Comparison of ENCODE assay signal across 35 cellular contexts in the genomic region with DNA sequence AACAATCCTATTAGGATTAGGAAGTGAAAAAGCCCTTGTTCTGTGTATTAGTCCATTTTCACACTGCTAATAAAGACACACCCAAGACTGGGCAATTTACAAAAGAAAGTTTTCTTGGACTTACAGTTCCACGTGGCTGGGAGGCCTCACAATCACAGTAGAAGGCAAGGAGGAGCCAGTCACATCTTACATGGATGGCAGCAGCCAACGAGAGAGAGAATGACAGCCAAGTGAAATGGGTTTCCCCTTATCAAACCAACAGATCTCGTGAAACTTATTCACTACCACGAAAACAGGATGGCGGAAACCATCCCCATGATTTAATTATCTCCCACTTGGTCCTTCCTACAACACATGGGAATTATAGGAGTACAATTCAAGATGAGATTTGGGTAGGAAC.
"Had no signal": no experiment of that assay in that cellular context is flagged by ENCODE, and none has a peak within 500 bp of the region (broad histone marks: within the 10 kb centered on the region; RNA-seq: fewer than 3 reads in every experiment).

No MANE protein-coding gene starts in this region.

- H3K4me3 ChIP-seq: MG63 had no signal

- DNase-seq: Karpas-422, Kasumi-1, MG63, MM.1S, MV-4-11, NCI-H1048, NCI-H1092, NCI-H1092 treated with DMSO at 0.1 percent for 48 hours, NCI-H1105, NCI-H1105 treated with DMSO at 0.1 percent for 48 hours, NCI-H1417, NCI-H1417 treated with DMSO at 0.1 percent for 48 hours, NCI-H1436, NCI-H1436 treated with DMSO at 0.1 percent for 48 hours, NCI-H146, NCI-H1694, NCI-H1694 treated with DMSO at 0.1 percent for 48 hours, NCI-H187, NCI-H187 treated with DMSO at 0.1 percent for 48 hours, NCI-H1930, NCI-H2029, NCI-H2029 treated with DMSO at 0.1 percent for 48 hours, NCI-H2081, NCI-H2081 treated with DMSO at 0.1 percent for 48 hours, NCI-H2107, NCI-H2171, NCI-H2171 treated with DMSO at 0.1 percent for 48 hours, NCI-H2227 treated with DMSO at 0.1 percent for 48 hours, NCI-H226, NCI-H345, NCI-H446, NCI-H446 treated with DMSO at 0.1 percent for 48 hours, NCI-H510A, NCI-H510A treated with DMSO at 0.1 percent for 48 hours, NCI-H524 had no signal

- H3K9me3 ChIP-seq: MG63 had no signal

- H3K36me3 ChIP-seq: MG63 had no signal

- H3K27me3 ChIP-seq: MG63 had no signal
